In genomic region chr5:138364576-138364975, GRCh38 we compare ENCODE assay signal across 7 cellular contexts.
"Had no signal": no experiment of that assay in that cellular context is flagged by ENCODE, and none has a peak within 500 bp of the region (broad histone marks: within the 10 kb centered on the region; RNA-seq: fewer than 3 reads in every experiment).

No MANE protein-coding gene starts in this region.

- H3K27ac ChIP-seq: GM23248 had no signal

- DNase-seq: GM23248, GOT3, H7, HCEC 1CT, IMR-90, KG1 had no signal

- H3K4me3 ChIP-seq: GM23248, K562 had no signal

- H2AFZ ChIP-seq: GM23248 had no signal
